In the genomic region with DNA sequence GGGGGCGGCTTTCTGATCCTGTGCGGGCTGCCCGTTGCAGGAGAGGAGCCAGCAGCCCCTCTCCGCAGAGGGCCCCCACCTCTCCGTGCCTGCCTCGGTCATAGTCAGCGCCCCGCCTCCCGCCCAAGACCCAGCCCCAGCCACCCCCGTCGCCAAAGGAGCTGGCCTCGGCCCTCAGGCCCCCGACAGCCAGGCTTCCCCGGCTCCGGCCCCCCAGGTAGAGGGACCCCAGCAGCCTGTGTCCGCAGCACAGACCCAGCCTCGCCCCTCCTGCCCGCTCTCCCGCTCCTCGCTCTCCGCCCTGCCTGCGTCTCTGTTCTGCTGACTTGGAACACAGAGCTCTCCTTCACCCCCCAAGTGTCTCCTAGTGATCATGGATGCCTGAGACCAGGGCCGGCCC, we compare ENCODE assay signal across 15 cellular contexts. TPM values are rescaled to one million over a fixed set of nuclear protein-coding genes. Genes with fewer than 3 reads are reported as not detected.
A peak's percentile ranks its signal among the peaks of the same experiment; 100 is the strongest.
DNase-seq lines count a peak whose midpoint lies in the region; ATAC-seq, FAIRE-seq and TF ChIP-seq lines count a peak whose summit lies in the region.
"Had no signal": no experiment of that assay in that cellular context is flagged by ENCODE, and none has a peak within 500 bp of the region (broad histone marks: within the 10 kb centered on the region; RNA-seq: fewer than 3 reads in every experiment).

No MANE protein-coding gene starts in this region.

- no peak overlapping the region for H3K4me3 Mint-ChIP-seq in MCF 10A (ENCODE audit: unreplicated experiment)
- H3K4me3 Mint-ChIP-seq in stimulated activated memory B cell treated with anti-CD40 and anti-IgM and Interleukin-4, amounts not matched to agents 10 μg/mL and 1 μg/mL and 100 μg/mL, for 72 hours: no peak overlapping the region
- H3K4me3 Mint-ChIP-seq: CD8-positive, alpha-beta memory T cell had no signal

- no peak for TF ChIP-seq POLR2A in breast epithelium (IDR thresholded peaks at IDR 0.05)

- intact Hi-C loops in MCF 10A (cut with micrococcal nuclease) (no loop called here), breast epithelium (cut with DNase I; ENCODE audit: low total_unique reads) (no loop called here), kidney (cut with DNase I) (no loop called here), upper lobe of right lung (cut with DNase I) (no loop called here)

- H3K36me3 ChIP-seq in breast epithelium (peaks cover 10% of the 10 kb centered on the region), kidney (ENCODE audit: control insufficient read depth in 1 of 2, insufficient read depth in 2 of 2, low read length in 2 of 2) (peaks cover 0 to 1% of the 10 kb centered on the region in 2 donors), upper lobe of right lung (peaks cover 37% of the 10 kb centered on the region)

- no peaks in the 10 kb centered on the region for H3K9me3 Mint-ChIP-seq in MCF 10A (ENCODE audit: unreplicated experiment)
- no peaks in the 10 kb centered on the region for H3K9me3 Mint-ChIP-seq in stimulated activated memory B cell treated with anti-CD40 and anti-IgM and Interleukin-4, amounts not matched to agents 10 μg/mL and 1 μg/mL and 100 μg/mL, for 72 hours
- H3K9me3 Mint-ChIP-seq: CD8-positive, alpha-beta memory T cell had no signal

- H3K9ac ChIP-seq in kidney (ENCODE audit: low read length in 2 of 2): no peak overlapping the region
- H3K9ac ChIP-seq: BLaER1, GM23248 had no signal

- no peaks in the 10 kb centered on the region for H3K4me1 ChIP-seq in breast epithelium
- H3K4me1 ChIP-seq in kidney (ENCODE audit: control insufficient read depth in 1 of 2, insufficient read depth in 1 of 2, low read depth in 1 of 2, low read length in 2 of 2): no peaks in the 10 kb centered on the region
- H3K4me1 ChIP-seq in upper lobe of right lung: no peaks in the 10 kb centered on the region
- H3K4me1 ChIP-seq: BLaER1 had no signal

- no peaks in the 10 kb centered on the region for H3K4me1 Mint-ChIP-seq in MCF 10A (ENCODE audit: insufficient read depth, unreplicated experiment)
- no peaks in the 10 kb centered on the region for H3K4me1 Mint-ChIP-seq in stimulated activated memory B cell treated with anti-CD40 and anti-IgM and Interleukin-4, amounts not matched to agents 10 μg/mL and 1 μg/mL and 100 μg/mL, for 72 hours

- TF ChIP-seq CTCF in MCF 10A (IDR thresholded peaks at IDR 0.05; ENCODE audit: unreplicated experiment) (no peak), breast epithelium (IDR thresholded peaks at IDR 0.05) (no peak), kidney (IDR thresholded peaks at IDR 0.05; ENCODE audit: borderline replicate concordance, extremely low read depth, insufficient read depth) (no peak), upper lobe of right lung (IDR thresholded peaks at IDR 0.05) (no peak)

- no peak for FAIRE-seq in kidney (lab: Jason Lieb, UNC)
- FAIRE-seq: GM18507, H54 had no signal

- H3K36me3 Mint-ChIP-seq in MCF 10A (ENCODE audit: insufficient read depth, unreplicated experiment): peaks cover 57% of the 10 kb centered on the region
- peaks cover 28% of the 10 kb centered on the region for H3K36me3 Mint-ChIP-seq in stimulated activated memory B cell treated with anti-CD40 and anti-IgM and Interleukin-4, amounts not matched to agents 10 μg/mL and 1 μg/mL and 100 μg/mL, for 72 hours

- H3K27me3 ChIP-seq in breast epithelium (no peaks in the 10 kb centered on the region), upper lobe of right lung (no peaks in the 10 kb centered on the region)
- H3K27me3 ChIP-seq: BLaER1 had no signal

- H3K4me3 ChIP-seq in breast epithelium (no peak overlapping the region), kidney (ENCODE audit: low read length in 2 of 2) (no peak overlapping the region), upper lobe of right lung (no peak overlapping the region)
- H3K4me3 ChIP-seq: BLaER1, GM23248 had no signal

- no peaks in the 10 kb centered on the region for H3K27me3 Mint-ChIP-seq in MCF 10A (ENCODE audit: insufficient read depth, unreplicated experiment)
- H3K27me3 Mint-ChIP-seq in stimulated activated memory B cell treated with anti-CD40 and anti-IgM and Interleukin-4, amounts not matched to agents 10 μg/mL and 1 μg/mL and 100 μg/mL, for 72 hours: no peaks in the 10 kb centered on the region
- H3K27me3 Mint-ChIP-seq: CD8-positive, alpha-beta memory T cell had no signal

- POLR2A ChIA-PET in MCF 10A (lab: Yijun Ruan, JAX): interaction anchor here (1.0 to 1.9 kb wide), 2 partner anchors 8 to 14 kb away, joined by 3 to 7 read pairs; no protein-coding TSS in a partner anchor

- H3K27ac ChIP-seq in breast epithelium (no peak overlapping the region), angular gyrus (ENCODE audit: low read depth, low read length) (peak overlapping the region; percentile 55), kidney (ENCODE audit: low read depth in 2 of 2, low read length in 2 of 2) (no peak overlapping the region), upper lobe of right lung (no peak overlapping the region)
- H3K27ac ChIP-seq: BLaER1, GM23248 had no signal

- CTCF ChIA-PET in MCF 10A (lab: Yijun Ruan, JAX): interaction anchor here (0.5 to 0.9 kb wide), 2 partner anchors 9 to 109 kb away, joined by 3 read pairs; no protein-coding TSS in a partner anchor

- DNase-seq in MCF 10A (ENCODE audit: unreplicated experiment) (no peak), breast epithelium (ENCODE audit: low spot score in 2 of 2) (no peak), kidney (peak; percentile 57), upper lobe of right lung (no peak)
- no peak for DNase-seq in activated naive CD4-positive, alpha-beta T cell treated with anti-CD3 and anti-CD28 coated beads, Interleukin-2, amount 50 U/mL, for 16 hours
- DNase-seq: 8988T; AML-193; CD8-positive, alpha-beta memory T cell; GM23248 had no signal

- ATAC-seq in upper lobe of right lung: peak; percentile 14
- no peak for ATAC-seq in stimulated activated memory B cell treated with anti-CD40 and anti-IgM and Interleukin-4, amounts not matched to agents 10 μg/mL and 1 μg/mL and 100 μg/mL, for 72 hours
- no peak for ATAC-seq in HG02970 (IDR thresholded peaks at IDR 0.05; ENCODE audit: low FRiP score, unreplicated experiment)

- no TSS peak for BruUV-seq in MCF 10A (replicated peaks; lab: Mats Ljungman, UMichigan)

- H3K27ac Mint-ChIP-seq in MCF 10A (ENCODE audit: low read depth, unreplicated experiment): peak overlapping the region; percentile 61
- H3K27ac Mint-ChIP-seq in stimulated activated memory B cell treated with anti-CD40 and anti-IgM and Interleukin-4, amounts not matched to agents 10 μg/mL and 1 μg/mL and 100 μg/mL, for 72 hours: no peak overlapping the region

- H3K9me3 ChIP-seq in breast epithelium (no peaks in the 10 kb centered on the region), kidney (ENCODE audit: control insufficient read depth in 1 of 2, low read length in 2 of 2) (no peaks in the 10 kb centered on the region), upper lobe of right lung (no peaks in the 10 kb centered on the region)
- H3K9me3 ChIP-seq: BLaER1 had no signal

RNA-seq across cellular contexts. Expression of a gene that starts 31.3 kb away (rescaled TPM):
- total RNA-seq in MCF 10A (2022): 88.8 and 104 TPM in 2 replicates
- 100 to 1,000 TPM in 1 of 3 donors, 10 to 100 TPM in 2; 38.8 to 121 (median 67.2) TPM for total RNA-seq in breast epithelium
- total RNA-seq in kidney: 105 TPM
- polyA plus RNA-seq in kidney (ENCODE audit: insufficient read depth, low read depth, low replicate concordance): 19.4 TPM
- total RNA-seq in upper lobe of right lung: 210 TPM
- polyA plus RNA-seq: CD8-positive, alpha-beta memory T cell had no signal
